Comparison of ENCODE assay signal across 9 cellular contexts in genomic region chr4:89929425-89930272, GRCh38. TPM values are rescaled to one million over a fixed set of nuclear protein-coding genes. Genes with fewer than 3 reads are reported as not detected.
DNase-seq lines count a peak whose midpoint lies in the region; ATAC-seq and TF ChIP-seq lines count a peak whose summit lies in the region.
"Had no signal": no experiment of that assay in that cellular context is flagged by ENCODE, and none has a peak within 500 bp of the region (broad histone marks: within the 10 kb centered on the region; RNA-seq: fewer than 3 reads in every experiment).

No MANE protein-coding gene starts in this region.

- H3K27ac Mint-ChIP-seq in activated T-helper 2 cell treated with anti-CD3 and anti-CD28 coated beads, Interferon-gamma antibody, Interleukin-2, Interleukin-4, amounts not matched to agents 10 μg/mL and 5 μg/mL and 100 μg/mL, durations not matched to agents 14 hours and 24 hours and 36 hours: no peak overlapping the region

- no peak overlapping the region for H3K4me3 ChIP-seq in dorsolateral prefrontal cortex
- H3K4me3 ChIP-seq: K562 had no signal

- TF ChIP-seq CTCF in dorsolateral prefrontal cortex (IDR thresholded peaks at IDR 0.05 in 54 of 56, conservative IDR thresholded peaks at IDR 0.05 in 2 of 56; ENCODE audit: low read depth in 1 of 56, partially characterized antibody in 56 of 56): no peak

- H3K27me3 ChIP-seq in dorsolateral prefrontal cortex: no peaks in the 10 kb centered on the region

- no peaks in the 10 kb centered on the region for H3K27me3 Mint-ChIP-seq in activated T-helper 2 cell treated with anti-CD3 and anti-CD28 coated beads, Interferon-gamma antibody, Interleukin-2, Interleukin-4, amounts not matched to agents 10 μg/mL and 5 μg/mL and 100 μg/mL, durations not matched to agents 14 hours and 24 hours and 36 hours (ENCODE audit: low read depth)

- H3K4me1 Mint-ChIP-seq in activated T-helper 2 cell treated with anti-CD3 and anti-CD28 coated beads, Interferon-gamma antibody, Interleukin-2, Interleukin-4, amounts not matched to agents 10 μg/mL and 5 μg/mL and 100 μg/mL, durations not matched to agents 14 hours and 24 hours and 36 hours (ENCODE audit: low read depth): peaks cover 11% of the 10 kb centered on the region

- no peaks in the 10 kb centered on the region for H3K36me3 Mint-ChIP-seq in activated T-helper 2 cell treated with anti-CD3 and anti-CD28 coated beads, Interferon-gamma antibody, Interleukin-2, Interleukin-4, amounts not matched to agents 10 μg/mL and 5 μg/mL and 100 μg/mL, durations not matched to agents 14 hours and 24 hours and 36 hours (ENCODE audit: low read depth)

- intact Hi-C loops in activated T-helper 2 cell treated with anti-CD3 and anti-CD28 coated beads, Interferon-gamma antibody, Interleukin-2, Interleukin-4, amounts not matched to agents 10 μg/mL and 5 μg/mL and 100 μg/mL, durations not matched to agents 14 hours and 24 hours and 36 hours (cut with micrococcal nuclease): no loop called here
- intact Hi-C loops in dorsolateral prefrontal cortex (cut with DNase I): no loop called here

- DNase-seq in activated T-cell treated with anti-CD3 and anti-CD28 coated beads for 24 hours (ENCODE audit: low read depth) (peak; percentile 1), activated T-cell treated with anti-CD3 and anti-CD28 coated beads for 4 hours (no peak), T-helper 1 cell (peak in 3 of 5 donors; percentile 6 to 60 (median 6)), pulmonary artery endothelial cell (ENCODE audit: low read depth, low spot score) (peak; percentile 10), dorsolateral prefrontal cortex (no peak), NCI-H82 treated with DMSO at 0.1 percent for 48 hours (lab: John Stamatoyannopoulos, UW; ENCODE audit: unreplicated experiment) (no peak)
- DNase-seq in activated T-helper 2 cell treated with anti-CD3 and anti-CD28 coated beads, Interferon-gamma antibody, Interleukin-2, Interleukin-4, amounts not matched to agents 10 μg/mL and 5 μg/mL and 100 μg/mL, durations not matched to agents 14 hours and 24 hours and 36 hours (ENCODE audit: low spot score): no peak

- peak; percentile 91 for ATAC-seq in HG02840 (IDR thresholded peaks at IDR 0.05; ENCODE audit: low FRiP score, unreplicated experiment)
- ATAC-seq: K562 had no signal

- no peak overlapping the region for H3K4me3 Mint-ChIP-seq in activated T-helper 2 cell treated with anti-CD3 and anti-CD28 coated beads, Interferon-gamma antibody, Interleukin-2, Interleukin-4, amounts not matched to agents 10 μg/mL and 5 μg/mL and 100 μg/mL, durations not matched to agents 14 hours and 24 hours and 36 hours (ENCODE audit: low read depth)

- H3K9me3 Mint-ChIP-seq in activated T-helper 2 cell treated with anti-CD3 and anti-CD28 coated beads, Interferon-gamma antibody, Interleukin-2, Interleukin-4, amounts not matched to agents 10 μg/mL and 5 μg/mL and 100 μg/mL, durations not matched to agents 14 hours and 24 hours and 36 hours: no peaks in the 10 kb centered on the region

- H3K27ac ChIP-seq in dorsolateral prefrontal cortex: no peak overlapping the region

RNA-seq across cellular contexts. Expression of gene MMRN1, which starts 35.0 kb away (rescaled TPM):
- total RNA-seq in pulmonary artery endothelial cell (1,455 and 1,534 TPM in 2 replicates), dorsolateral prefrontal cortex (10 to 100 TPM in 1 of 120 experiments, 1 to 10 TPM in 62, under 1 TPM in 57; 0.16 to 10.9 (median 1.1) TPM)
- not detected in 2 replicates for total RNA-seq in activated T-helper 2 cell treated with anti-CD3 and anti-CD28 coated beads, Interferon-gamma antibody, Interleukin-2, Interleukin-4, amounts not matched to agents 10 μg/mL and 5 μg/mL and 100 μg/mL, durations not matched to agents 14 hours and 24 hours and 36 hours

Comparison
In these comparisons a context has a peak if more than half of its experiments do, and no peak if none do; other contexts are left out.
1. DNase-seq: peak in activated T-cell treated with anti-CD3 and anti-CD28 coated beads for 24 hours (single experiment), T-helper 1 cell (3 of 5) and pulmonary artery endothelial cell (single experiment); none in activated T-cell treated with anti-CD3 and anti-CD28 coated beads for 4 hours (single experiment), activated T-helper 2 cell treated with anti-CD3 and anti-CD28 coated beads, Interferon-gamma antibody, Interleukin-2, Interleukin-4, amounts not matched to agents 10 μg/mL and 5 μg/mL and 100 μg/mL, durations not matched to agents 14 hours and 24 hours and 36 hours (single experiment), dorsolateral prefrontal cortex (0 of 10) and NCI-H82 treated with DMSO at 0.1 percent for 48 hours (single experiment).
2. RNA of gene MMRN1, which starts 35.0 kb away (total RNA-seq): 1,455 to 1,534 TPM in pulmonary artery endothelial cell; 0.16 to 10.9 TPM in dorsolateral prefrontal cortex and not detected in activated T-helper 2 cell treated with anti-CD3 and anti-CD28 coated beads, Interferon-gamma antibody, Interleukin-2, Interleukin-4, amounts not matched to agents 10 μg/mL and 5 μg/mL and 100 μg/mL, durations not matched to agents 14 hours and 24 hours and 36 hours; every median in the first group is over 100 times any median in the second.